In the genomic region with DNA sequence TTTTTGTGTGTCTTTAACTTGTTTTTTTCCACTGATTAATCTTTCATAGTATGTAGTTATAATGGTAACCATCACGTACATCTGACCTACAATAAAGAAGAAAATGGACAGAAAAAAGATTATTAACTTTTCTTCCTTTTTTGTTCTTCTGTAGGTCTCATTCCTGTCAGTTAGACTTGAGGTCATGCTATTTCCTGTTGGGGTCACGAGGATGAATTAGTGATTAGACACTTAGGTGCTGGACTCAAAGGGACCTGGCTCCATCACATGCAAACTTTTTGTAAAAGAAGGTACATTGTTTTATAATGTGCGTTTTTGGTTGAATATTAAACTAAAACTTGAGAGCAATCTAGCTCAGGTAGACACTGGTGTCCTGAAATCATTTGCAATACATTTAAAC, we compare ENCODE assay signal across 1 cellular context.
TF ChIP-seq lines count a peak whose summit lies in the region.

No MANE protein-coding gene starts in this region.

TF ChIP-seq in HepG2, 621 proteins besides CTCF, POLR2A, EP300 and RAD21:
- peak; percentile 19; the same call in 1 of the 2 replicates for TF ChIP-seq ETV5 (CRISPR knock-in tag; IDR thresholded peaks at IDR 0.05; ENCODE audit: borderline replicate concordance)
- TF ChIP-seq SP1 (IDR thresholded peaks at IDR 0.05) = no peak
- no peak for TF ChIP-seq SP1 (CRISPR knock-in tag; IDR thresholded peaks at IDR 0.05)
- TF ChIP-seq ZBTB44 (CRISPR knock-in tag; IDR thresholded peaks at IDR 0.05) = no peak
- no peak for TF ChIP-seq HNRNPK (IDR thresholded peaks at IDR 0.05; ENCODE audit: low read depth, low read length, poor library complexity, severe bottlenecking)
- 0 out of 2 replicates have a peak, but pooled peaks have one; percentile 20 for TF ChIP-seq NR2F6 (IDR thresholded peaks at IDR 0.05)
- 0 out of 2 replicates have a peak, but pooled peaks have one; percentile 15 for TF ChIP-seq NR2F6 (CRISPR knock-in tag; IDR thresholded peaks at IDR 0.05)
